Comparison of ENCODE assay signal across 8 cellular contexts in the genomic region with DNA sequence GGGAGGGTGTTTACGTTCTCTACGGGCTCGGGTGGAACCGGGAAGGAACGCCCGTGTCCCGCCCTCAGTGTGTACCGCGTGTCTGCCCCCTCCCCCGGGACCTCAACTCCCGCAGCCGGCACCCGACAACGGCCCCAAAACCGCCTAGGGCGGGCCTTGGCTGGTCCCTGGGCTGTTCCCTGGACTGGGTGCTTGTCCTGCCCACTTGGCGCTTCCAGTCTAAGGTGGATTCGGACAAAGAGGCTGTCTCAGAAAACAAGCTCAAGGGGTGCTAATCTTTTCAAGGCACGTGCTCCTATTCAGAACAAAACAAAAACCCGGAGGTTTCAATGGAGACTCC. TPM values are rescaled to one million over a fixed set of nuclear protein-coding genes. Genes with fewer than 3 reads are reported as not detected.
A peak's percentile ranks its signal among the peaks of the same experiment; 100 is the strongest.
DNase-seq lines count a peak whose midpoint lies in the region; ATAC-seq and TF ChIP-seq lines count a peak whose summit lies in the region.

No MANE protein-coding gene starts in this region.

- peaks cover 20% of the 10 kb centered on the region for H3K79me2 ChIP-seq in mesendoderm (ENCODE audit: control insufficient read depth, insufficient read depth, low read length)

- peak overlapping the region; percentile 75 for H3K56ac ChIP-seq in mesendoderm (ENCODE audit: low read length)

- no peak overlapping the region for H3K23ac ChIP-seq in mesendoderm (ENCODE audit: low read length)

- peak overlapping the region; percentile 57 for H3K9ac ChIP-seq in mesendoderm (ENCODE audit: low read length)

- in situ Hi-C loops in astrocyte of the spinal cord (cut with HindIII; ENCODE audit: low sequenced_read_pairs): no loop called here

- H2BK15ac ChIP-seq in mesendoderm (replicated peaks; ENCODE audit: low read depth): no peak overlapping the region

- H3K4me2 ChIP-seq in mesendoderm (ENCODE audit: low read length): peak overlapping the region; percentile 41

- no peak for TF ChIP-seq CTCF in astrocyte of the spinal cord (IDR thresholded peaks at IDR 0.05; ENCODE audit: low read depth, low read length)

- peaks cover 1% of the 10 kb centered on the region for H3K9me3 ChIP-seq in aorta (ENCODE audit: control insufficient read depth, low read length)

- no peak overlapping the region for H2BK5ac ChIP-seq in mesendoderm (ENCODE audit: low read length)

- peaks cover 36% of the 10 kb centered on the region for H3K4me1 Mint-ChIP-seq in stimulated activated naive CD8-positive, alpha-beta T cell treated with anti-CD3 and anti-CD28 coated beads, Interleukin-15, Interleukin-2, amounts not matched to agents 100 ng/mL and 50 ng/mL, for 24 hours (ENCODE audit: low read depth)

- peaks cover 3% of the 10 kb centered on the region for H3K79me1 ChIP-seq in mesendoderm (ENCODE audit: low read length)

- H3K27ac Mint-ChIP-seq in stimulated activated naive CD8-positive, alpha-beta T cell treated with anti-CD3 and anti-CD28 coated beads, Interleukin-15, Interleukin-2, amounts not matched to agents 100 ng/mL and 50 ng/mL, for 24 hours: no peak overlapping the region

- no peaks in the 10 kb centered on the region for H3K27me3 ChIP-seq in mesendoderm (ENCODE audit: insufficient read depth, low read length, poor library complexity)
- no peaks in the 10 kb centered on the region for H3K27me3 ChIP-seq in aorta (ENCODE audit: control insufficient read depth in 1 of 2, insufficient read depth in 2 of 2, low read length in 1 of 2)

- intact Hi-C loops in aorta (cut with DNase I): loop anchor here in 1 of 2 donors (2.0 to 5.0 kb wide), 3 partner anchors 35 to 234 kb away; a partner anchor contains a TSS

- H4K5ac ChIP-seq in mesendoderm (ENCODE audit: low read length): peak overlapping the region; percentile 65

- H3K36me3 ChIP-seq in mesendoderm (ENCODE audit: control insufficient read depth, insufficient read depth, low read length): no peaks in the 10 kb centered on the region
- no peaks in the 10 kb centered on the region for H3K36me3 ChIP-seq in aorta (ENCODE audit: control insufficient read depth in 1 of 2, insufficient read depth in 2 of 2, low read length in 1 of 2)

- peaks cover 20% of the 10 kb centered on the region for H3K36me3 Mint-ChIP-seq in stimulated activated naive CD8-positive, alpha-beta T cell treated with anti-CD3 and anti-CD28 coated beads, Interleukin-15, Interleukin-2, amounts not matched to agents 100 ng/mL and 50 ng/mL, for 24 hours (ENCODE audit: low read depth)

- H3K4ac ChIP-seq in mesendoderm (ENCODE audit: low read depth, low read length): no peak overlapping the region

- peak overlapping the region; percentile 56 for H3K4me3 Mint-ChIP-seq in stimulated activated naive CD8-positive, alpha-beta T cell treated with anti-CD3 and anti-CD28 coated beads, Interleukin-15, Interleukin-2, amounts not matched to agents 100 ng/mL and 50 ng/mL, for 24 hours

- no peak overlapping the region for H2AK5ac ChIP-seq in mesendoderm (ENCODE audit: low read length)

- H3K9me3 Mint-ChIP-seq in stimulated activated naive CD8-positive, alpha-beta T cell treated with anti-CD3 and anti-CD28 coated beads, Interleukin-15, Interleukin-2, amounts not matched to agents 100 ng/mL and 50 ng/mL, for 24 hours: no peaks in the 10 kb centered on the region

- H3K27ac ChIP-seq in mesendoderm (ENCODE audit: low read depth, low read length) (no peak overlapping the region), aorta (ENCODE audit: low read depth in 1 of 2, low read length in 2 of 2) (peak overlapping the region in 1 of 2 donors; percentile 61)

- H2BK120ac ChIP-seq in mesendoderm (ENCODE audit: low read depth, low read length): no peak overlapping the region

- no CpG with 5 or more reads among the region's 20 CpGs for WGBS in mesendoderm (ENCODE audit: extremely low coverage, insufficient coverage, low lambda C conversion rate)
- WGBS in aorta, 2 donors: 4 to 5% methylated on average over 10 to 20 of the region's 20 CpGs

- H3K4me1 ChIP-seq in mesendoderm (ENCODE audit: control insufficient read depth, low read depth, low read length): peaks cover 2% of the 10 kb centered on the region
- H3K4me1 ChIP-seq in aorta (ENCODE audit: control insufficient read depth in 1 of 2, insufficient read depth in 2 of 2, low read length in 2 of 2): peaks cover 0 to 7% of the 10 kb centered on the region in 2 donors

- H3K18ac ChIP-seq in mesendoderm (ENCODE audit: low read length): peak overlapping the region; percentile 89

- H3K4me3 ChIP-seq in astrocyte of the spinal cord (ENCODE audit: low read depth, low read length): peak overlapping the region; percentile 94
- peak overlapping the region; percentile 35 for H3K4me3 ChIP-seq in mesendoderm (ENCODE audit: low read length)
- H3K4me3 ChIP-seq in aorta (ENCODE audit: low read length in 2 of 2): peak overlapping the region; percentile 31 to 48

- H4K8ac ChIP-seq in mesendoderm (ENCODE audit: low read depth, low read length): peak overlapping the region; percentile 98

- ATAC-seq in stimulated activated naive CD8-positive, alpha-beta T cell treated with anti-CD3 and anti-CD28 coated beads, Interleukin-15, Interleukin-2, amounts not matched to agents 100 U/mL and 50 U/mL, for 24 hours: no peak
- no peak for ATAC-seq in aorta (ENCODE audit: low FRiP score)
- no peak for ATAC-seq in HG03378 (IDR thresholded peaks at IDR 0.05; ENCODE audit: unreplicated experiment)
- ATAC-seq in HG03045 (IDR thresholded peaks at IDR 0.05; ENCODE audit: unreplicated experiment): no peak

- no peak for DNase-seq in stimulated activated naive CD8-positive, alpha-beta T cell treated with anti-CD3 and anti-CD28 coated beads, Interleukin-15, Interleukin-2, amounts not matched to agents 100 U/mL and 50 U/mL, for 24 hours
- DNase-seq in astrocyte of the spinal cord (ENCODE audit: low read depth, low spot score) (no peak), mesendoderm (peak; percentile 74), aorta (no peak), NCI-H774 (lab: John Stamatoyannopoulos, UW) (no peak)

- no peaks in the 10 kb centered on the region for H3K27me3 Mint-ChIP-seq in stimulated activated naive CD8-positive, alpha-beta T cell treated with anti-CD3 and anti-CD28 coated beads, Interleukin-15, Interleukin-2, amounts not matched to agents 100 ng/mL and 50 ng/mL, for 24 hours

RNA-seq across cellular contexts. Expression of a gene that starts 0.4 kb away (rescaled TPM):
- 5.7 TPM for polyA plus RNA-seq in mesendoderm (2013, experiment 1 of 2)
- 5.2 TPM for polyA plus RNA-seq in mesendoderm (2013, experiment 2 of 2)
- 10 to 100 TPM; 26.3 to 39.5 TPM for total RNA-seq in aorta
- 10 to 100 TPM; 11.6 to 36.9 TPM for polyA plus RNA-seq in aorta

RNA-seq across cellular contexts. Expression of a gene that starts 37.0 kb away (rescaled TPM):
- polyA plus RNA-seq in mesendoderm (2013, experiment 1 of 2): 0.49 TPM
- 0.45 TPM for polyA plus RNA-seq in mesendoderm (2013, experiment 2 of 2)
- total RNA-seq in aorta: 1 to 10 TPM in 1 of 2 donors, under 1 TPM in 1; 0.36 to 1.5 TPM
- 1 to 10 TPM in 1 of 2 donors, not detected in 1; 1.1 TPM for polyA plus RNA-seq in aorta

Comparison
In these comparisons a context has a peak if more than half of its experiments do, and no peak if none do; other contexts are left out.
1. H3K4me3 ChIP-seq: peak in every context shown above with its lines; median percentile 94 in astrocyte of the spinal cord; 40 in aorta; 35 in mesendoderm.